8 cellular contexts compared by ENCODE assay signal in genomic region chr12:51341259-51342007, GRCh38. TPM values are rescaled to one million over a fixed set of nuclear protein-coding genes. Genes with fewer than 3 reads are reported as not detected.
A peak's percentile ranks its signal among the peaks of the same experiment; 100 is the strongest.
DNase-seq lines count a peak whose midpoint lies in the region; ATAC-seq, FAIRE-seq and TF ChIP-seq lines count a peak whose summit lies in the region.

No MANE protein-coding gene starts in this region.

- ATAC-seq in HG02973 (IDR thresholded peaks at IDR 0.05; ENCODE audit: unreplicated experiment), result no peak

- POLR2A ChIA-PET in A673 (lab: Charles Lee; ENCODE audit: low non-redundant PET), result interaction anchor here (0.5 kb wide), 1 partner anchor 258 kb away, joined by 4 read pairs; the partner anchor contains the start of gene CSRNP2

- FAIRE-seq in GM18507 (lab: Jason Lieb, UNC), result peak; percentile 75

- peaks cover 5% of the 10 kb centered on the region for H3K4me1 ChIP-seq in A673 (ENCODE audit: insufficient read depth, low read length, poor library complexity, severe bottlenecking)

- TF ChIP-seq CTCF in A673 (conservative IDR thresholded peaks at IDR 0.05; ENCODE audit: low read depth, low read length) (peak; percentile 97), VCaP (conservative IDR thresholded peaks at IDR 0.05) (peak; percentile 97)

- H3K27me3 ChIP-seq in A673 (replicated peaks; ENCODE audit: insufficient read depth, low read depth, low read length, poor library complexity), result no peaks in the 10 kb centered on the region

- no TSS peak for BruUV-seq in A673 (replicated peaks; lab: Mats Ljungman, UMichigan)

- CTCF ChIA-PET in A673 (lab: Charles Lee), result interaction anchor here (0.5 to 3.2 kb wide), 8 partner anchors 50 to 576 kb away, joined by 3 to 35 read pairs (median 6); no protein-coding TSS in a partner anchor

- H3K27ac ChIP-seq in A673 (ENCODE audit: low read depth, low read length, poor library complexity, severe bottlenecking) (no peak overlapping the region), VCaP (peak overlapping the region; percentile 34; the same call in 1 of the 2 replicates)

- H3K9me3 ChIP-seq in A673 (ENCODE audit: low read depth, low read length, poor library complexity, severe bottlenecking), result no peaks in the 10 kb centered on the region

- in situ Hi-C loops in T47D (cut with HindIII; ENCODE audit: low pct_unique_long_range_greater_than_20kb, low sequenced_read_pairs), result no loop called here

- H3K4me3 ChIP-seq in A673 (ENCODE audit: low read depth, low read length, poor library complexity, severe bottlenecking), result peak overlapping the region; percentile 22

- DNase-seq in A673 (ENCODE audit: low spot score) (peak; percentile 78), GM18507 (ENCODE audit: extremely low spot score, insufficient read length, low read depth) (peak; percentile 54), NCI-H2081 treated with DMSO at 0.1 percent for 48 hours (lab: John Stamatoyannopoulos, UW) (peak; percentile 17), T47D (ENCODE audit: low read depth in 1 of 2, low spot score in 1 of 2) (peak; percentile 74 to 83), inferior parietal cortex (ENCODE audit: extremely low spot score) (peak; percentile 93)
- peak; percentile 48 to 82 (median 51) for DNase-seq in stimulated activated CD4-positive, alpha-beta T cell treated with anti-CD3 and anti-CD28 coated beads, Interleukin-12 subunit alpha, Interleukin-12 subunit beta, amount 100 ng/mL, for 48 hours (ENCODE audit: low read depth in 2 of 3, low spot score in 1 of 3)

- intact Hi-C loops in A673 (cut with micrococcal nuclease; ENCODE audit: unreplicated experiment), result loop anchor here (1.0 to 10.0 kb wide), 3 partner anchors 79 to 514 kb away; partner anchors contain the start of gene LETMD1

- H3K36me3 ChIP-seq in A673 (ENCODE audit: insufficient read depth, low read length, poor library complexity, severe bottlenecking), result no peaks in the 10 kb centered on the region

RNA-seq across cellular contexts. Expression of gene CELA1, which starts 5.0 kb away (rescaled TPM):
- not detected in 2 replicates for total RNA-seq in A673 (2021)

RNA-seq across cellular contexts. Expression of gene BIN2, which starts 17.5 kb away (rescaled TPM):
- total RNA-seq in A673 (2021), result not detected in 2 replicates

RNA-seq across cellular contexts. Expression of gene GALNT6, which starts 49.8 kb away (rescaled TPM):
- total RNA-seq in A673 (2021), result 0.24 and 0.26 TPM in 2 replicates

Comparison
In these comparisons a context has a peak if more than half of its experiments do, and no peak if none do; other contexts are left out.
1. DNase-seq: peak in every context shown above with its lines; median percentile 93 in inferior parietal cortex; 78 in T47D; 78 in A673; 54 in GM18507; 51 in stimulated activated CD4-positive, alpha-beta T cell treated with anti-CD3 and anti-CD28 coated beads, Interleukin-12 subunit alpha, Interleukin-12 subunit beta, amount 100 ng/mL, for 48 hours; 17 in NCI-H2081 treated with DMSO at 0.1 percent for 48 hours.